Comparison of ENCODE assay signal across 28 cellular contexts in genomic region chr7:148793590-148793989, GRCh38.
DNase-seq lines count a peak whose midpoint lies in the region; ATAC-seq and TF ChIP-seq lines count a peak whose summit lies in the region.
"Had no signal": no experiment of that assay in that cellular context is flagged by ENCODE, and none has a peak within 500 bp of the region (broad histone marks: within the 10 kb centered on the region; RNA-seq: fewer than 3 reads in every experiment).

No MANE protein-coding gene starts in this region.

- no peaks in the 10 kb centered on the region for H3K27me3 ChIP-seq in CD4-positive, alpha-beta memory T cell (ENCODE audit: insufficient read depth, low read length)
- H3K27me3 ChIP-seq: cardiac muscle cell, gastroesophageal sphincter, hepatocyte, suprapubic skin had no signal

- no peak overlapping the region for H3K4me3 ChIP-seq in fibroblast of mammary gland (ENCODE audit: control insufficient read depth, low read depth, low read length)
- no peak overlapping the region for H3K4me3 ChIP-seq in CD4-positive, alpha-beta memory T cell (ENCODE audit: low read length in 2 of 2)
- H3K4me3 ChIP-seq: cardiac muscle cell, coronary artery, gastroesophageal sphincter, hepatocyte, suprapubic skin had no signal

- peaks cover 4% of the 10 kb centered on the region for H3K4me1 Mint-ChIP-seq in T-helper 2 cell treated with Interferon-gamma antibody and Interleukin-4, amounts not matched to agents 5 μg/mL and 100 μg/mL, for 36 hours (ENCODE audit: low read depth)
- no peaks in the 10 kb centered on the region for H3K4me1 Mint-ChIP-seq in stimulated activated naive CD8-positive, alpha-beta T cell treated with anti-CD3 and anti-CD28 coated beads, Interleukin-15, Interleukin-2, amounts not matched to agents 100 ng/mL and 50 ng/mL, for 24 hours (ENCODE audit: low read depth)
- peaks cover 7% of the 10 kb centered on the region for H3K4me1 Mint-ChIP-seq in stimulated activated naive CD8-positive, alpha-beta T cell treated with anti-CD3 and anti-CD28 coated beads, Interleukin-15, amount 100 ng/mL, for 72 hours
- H3K4me1 Mint-ChIP-seq in CD4-positive, alpha-beta memory T cell: peaks cover 0 to 2% (median 0%) of the 10 kb centered on the region in 4 donors
- H3K4me1 Mint-ChIP-seq: activated B cell treated with CpG ODN at 0.5 μM for 24 hours, memory B cell, neural crest cell had no signal

- no peaks in the 10 kb centered on the region for H3K9me3 ChIP-seq in CD4-positive, alpha-beta memory T cell (ENCODE audit: control insufficient read depth in 1 of 2, low read length in 2 of 2)
- H3K9me3 ChIP-seq: gastroesophageal sphincter, suprapubic skin had no signal

- peaks cover 5% of the 10 kb centered on the region for H3K9me3 Mint-ChIP-seq in T-helper 2 cell treated with Interferon-gamma antibody and Interleukin-4, amounts not matched to agents 5 μg/mL and 100 μg/mL, for 36 hours
- H3K9me3 Mint-ChIP-seq in stimulated activated naive CD8-positive, alpha-beta T cell treated with anti-CD3 and anti-CD28 coated beads, Interleukin-15, Interleukin-2, amounts not matched to agents 100 ng/mL and 50 ng/mL, for 24 hours: no peaks in the 10 kb centered on the region
- no peaks in the 10 kb centered on the region for H3K9me3 Mint-ChIP-seq in stimulated activated naive CD8-positive, alpha-beta T cell treated with anti-CD3 and anti-CD28 coated beads, Interleukin-15, amount 100 ng/mL, for 72 hours
- no peaks in the 10 kb centered on the region for H3K9me3 Mint-ChIP-seq in CD4-positive, alpha-beta memory T cell
- H3K9me3 Mint-ChIP-seq: activated B cell treated with CpG ODN at 0.5 μM for 24 hours; CD4-positive, alpha-beta T cell; memory B cell had no signal

- no peak for TF ChIP-seq CTCF in fibroblast of mammary gland (conservative IDR thresholded peaks at IDR 0.05; ENCODE audit: control insufficient read depth, insufficient read depth, low read depth, low read length)

- H3K36me3 Mint-ChIP-seq in T-helper 2 cell treated with Interferon-gamma antibody and Interleukin-4, amounts not matched to agents 5 μg/mL and 100 μg/mL, for 36 hours (ENCODE audit: low read depth): peaks cover 65% of the 10 kb centered on the region
- H3K36me3 Mint-ChIP-seq in stimulated activated naive CD8-positive, alpha-beta T cell treated with anti-CD3 and anti-CD28 coated beads, Interleukin-15, Interleukin-2, amounts not matched to agents 100 ng/mL and 50 ng/mL, for 24 hours (ENCODE audit: low read depth): peaks cover 77% of the 10 kb centered on the region
- H3K36me3 Mint-ChIP-seq in CD4-positive, alpha-beta memory T cell: peaks cover 59 to 83% of the 10 kb centered on the region in 2 donors

- H3K27me3 Mint-ChIP-seq in T-helper 2 cell treated with Interferon-gamma antibody and Interleukin-4, amounts not matched to agents 5 μg/mL and 100 μg/mL, for 36 hours (ENCODE audit: low read depth): no peaks in the 10 kb centered on the region
- H3K27me3 Mint-ChIP-seq in stimulated activated naive CD8-positive, alpha-beta T cell treated with anti-CD3 and anti-CD28 coated beads, Interleukin-15, Interleukin-2, amounts not matched to agents 100 ng/mL and 50 ng/mL, for 24 hours: no peaks in the 10 kb centered on the region
- H3K27me3 Mint-ChIP-seq in stimulated activated naive CD8-positive, alpha-beta T cell treated with anti-CD3 and anti-CD28 coated beads, Interleukin-15, amount 100 ng/mL, for 72 hours: no peaks in the 10 kb centered on the region
- H3K27me3 Mint-ChIP-seq in CD4-positive, alpha-beta memory T cell: no peaks in the 10 kb centered on the region
- H3K27me3 Mint-ChIP-seq: activated B cell treated with CpG ODN at 0.5 μM for 24 hours; CD4-positive, alpha-beta T cell; memory B cell had no signal

- H3K27ac ChIP-seq in CD4-positive, alpha-beta memory T cell (ENCODE audit: low read depth, low read length): no peak overlapping the region
- no peak overlapping the region for H3K27ac ChIP-seq in substantia nigra (ENCODE audit: low read depth, low read length, poor library complexity, severe bottlenecking)
- H3K27ac ChIP-seq: cardiac muscle cell, coronary artery, gastroesophageal sphincter, hepatocyte, HL-60, suprapubic skin had no signal

- intact Hi-C loops in posterior vena cava (cut with DNase I): no loop called here
- intact Hi-C loops in CD4-positive, alpha-beta memory T cell (cut with micrococcal nuclease): no loop called here

- DNase-seq in T-helper 2 cell treated with Interferon-gamma antibody and Interleukin-4, amounts not matched to agents 5 μg/mL and 100 μg/mL, for 36 hours (ENCODE audit: low spot score): no peak
- DNase-seq in T-helper 2 cell: no peak
- no peak for DNase-seq in stimulated activated naive CD8-positive, alpha-beta T cell treated with anti-CD3 and anti-CD28 coated beads, Interleukin-15, amount 100 ng/mL, for 72 hours
- peak; percentile 4 for DNase-seq in fibroblast of mammary gland (ENCODE audit: low read depth)
- DNase-seq in posterior vena cava (ENCODE audit: low spot score): no peak
- DNase-seq in CD4-positive, alpha-beta memory T cell: no peak
- no peak for DNase-seq in substantia nigra (lab: John Stamatoyannopoulos, UW)
- DNase-seq: 8988T; activated B cell treated with CpG ODN at 0.5 μM for 24 hours; activated CD4-positive, alpha-beta T cell treated with anti-CD3 and anti-CD28 coated beads, Interleukin-2, amount 50 U/mL, for 4 hours; AML-193; aorta; CD4-positive, alpha-beta T cell; EL; left colon; right cardiac atrium; stimulated activated CD4-positive, alpha-beta T cell treated with anti-CD3 and anti-CD28 coated beads, Interleukin-2, amount 100 ng/mL, for 48 hours; T-helper 9 cell had no signal

- peaks cover 67% of the 10 kb centered on the region for H3K36me3 ChIP-seq in CD4-positive, alpha-beta memory T cell (ENCODE audit: insufficient read depth, low read length)

- H3K4me1 ChIP-seq in CD4-positive, alpha-beta memory T cell (ENCODE audit: insufficient read depth, low read length): no peaks in the 10 kb centered on the region
- H3K4me1 ChIP-seq: gastroesophageal sphincter, suprapubic skin had no signal

- peak overlapping the region; percentile 59 for H3K27ac Mint-ChIP-seq in T-helper 2 cell treated with Interferon-gamma antibody and Interleukin-4, amounts not matched to agents 5 μg/mL and 100 μg/mL, for 36 hours
- peak overlapping the region; percentile 49 for H3K27ac Mint-ChIP-seq in stimulated activated naive CD8-positive, alpha-beta T cell treated with anti-CD3 and anti-CD28 coated beads, Interleukin-15, Interleukin-2, amounts not matched to agents 100 ng/mL and 50 ng/mL, for 24 hours
- peak overlapping the region in 1 of 2 donors; percentile 75 for H3K27ac Mint-ChIP-seq in stimulated activated naive CD8-positive, alpha-beta T cell treated with anti-CD3 and anti-CD28 coated beads, Interleukin-15, amount 100 ng/mL, for 72 hours
- H3K27ac Mint-ChIP-seq in CD4-positive, alpha-beta memory T cell: peak overlapping the region in 1 of 7 donors; percentile 8
- H3K27ac Mint-ChIP-seq: activated B cell treated with CpG ODN at 0.5 μM for 24 hours; CD4-positive, alpha-beta T cell had no signal

- CTCF ChIA-PET in CD4-positive, alpha-beta memory T cell (lab: Charles Lee; ENCODE audit: partially characterized antibody): no interaction called here

- ATAC-seq in stimulated activated naive CD8-positive, alpha-beta T cell treated with anti-CD3 and anti-CD28 coated beads, Interleukin-15, amount 100 ng/mL, for 72 hours: no peak
- ATAC-seq: esophagus mucosa, gastroesophageal sphincter, left colon, right cardiac atrium had no signal

- POLR2A ChIA-PET in CD4-positive, alpha-beta memory T cell (lab: Charles Lee; ENCODE audit: partially characterized antibody): interaction anchor here (1.1 to 1.3 kb wide), 3 partner anchors 9 to 169 kb away, joined by 3 to 4 read pairs (median 3); partner anchors contain the start of gene EZH2

- no peak overlapping the region for H3K4me3 Mint-ChIP-seq in T-helper 2 cell treated with Interferon-gamma antibody and Interleukin-4, amounts not matched to agents 5 μg/mL and 100 μg/mL, for 36 hours
- H3K4me3 Mint-ChIP-seq in stimulated activated naive CD8-positive, alpha-beta T cell treated with anti-CD3 and anti-CD28 coated beads, Interleukin-15, Interleukin-2, amounts not matched to agents 100 ng/mL and 50 ng/mL, for 24 hours: no peak overlapping the region
- H3K4me3 Mint-ChIP-seq in stimulated activated naive CD8-positive, alpha-beta T cell treated with anti-CD3 and anti-CD28 coated beads, Interleukin-15, amount 100 ng/mL, for 72 hours: no peak overlapping the region
- H3K4me3 Mint-ChIP-seq in CD4-positive, alpha-beta memory T cell: no peak overlapping the region
- H3K4me3 Mint-ChIP-seq: activated B cell treated with CpG ODN at 0.5 μM for 24 hours; CD4-positive, alpha-beta T cell; memory B cell; neural crest cell had no signal
